ENCODE assay signal across 15 cellular contexts in genomic region chr1:240498335-240498734, GRCh38.
"Had no signal": no experiment of that assay in that cellular context is flagged by ENCODE, and none has a peak within 500 bp of the region (broad histone marks: within the 10 kb centered on the region; RNA-seq: fewer than 3 reads in every experiment).

No MANE protein-coding gene starts in this region.

- H3K4me3 ChIP-seq: ascending aorta, coronary artery, gastrocnemius medialis, mucosa of descending colon, prostate gland, tibial nerve had no signal

- H3K4me1 ChIP-seq: ascending aorta, gastrocnemius medialis, prostate gland, tibial nerve had no signal

- ATAC-seq: activated T-cell treated with anti-CD3 and anti-CD28 coated beads, Interleukin-2, amount 50 U/mL, for 4 hours; gastrocnemius medialis; right cardiac atrium had no signal

- H3K9me3 ChIP-seq: ascending aorta, gastrocnemius medialis, mucosa of descending colon, prostate gland, tibial nerve had no signal

- H3K27me3 ChIP-seq: ascending aorta, gastrocnemius medialis, tibial nerve had no signal

- DNase-seq: activated CD4-positive, alpha-beta T cell treated with anti-CD3 and anti-CD28 coated beads, Interleukin-2, amount 10 ng/mL, durations not matched to agents 7 days and 5 days; activated CD8-positive, alpha-beta memory T cell treated with anti-CD3 and anti-CD28 coated beads, Interleukin-2, amount 50 U/mL, for 4 hours; activated effector memory CD4-positive, alpha-beta T cell treated with anti-CD3 and anti-CD28 coated beads, Interleukin-2, amount 50 U/mL, for 16 hours; activated T-cell treated with anti-CD3 and anti-CD28 coated beads, Interleukin-2, amount 50 U/mL, for 4 hours; effector CD4-positive, alpha-beta T cell; gastrocnemius medialis; head of caudate nucleus; mucosa of descending colon; naive B cell; right cardiac atrium; stimulated activated CD4-positive, alpha-beta T cell treated with anti-CD3 and anti-CD28 coated beads, Interleukin-2, amount 100 ng/mL, for 48 hours had no signal

- H3K27ac ChIP-seq: ascending aorta, coronary artery, prostate gland, tibial nerve had no signal

- H3K36me3 ChIP-seq: ascending aorta, gastrocnemius medialis, prostate gland, tibial nerve had no signal
